ENCODE assay signal across 16 cellular contexts in the genomic region with DNA sequence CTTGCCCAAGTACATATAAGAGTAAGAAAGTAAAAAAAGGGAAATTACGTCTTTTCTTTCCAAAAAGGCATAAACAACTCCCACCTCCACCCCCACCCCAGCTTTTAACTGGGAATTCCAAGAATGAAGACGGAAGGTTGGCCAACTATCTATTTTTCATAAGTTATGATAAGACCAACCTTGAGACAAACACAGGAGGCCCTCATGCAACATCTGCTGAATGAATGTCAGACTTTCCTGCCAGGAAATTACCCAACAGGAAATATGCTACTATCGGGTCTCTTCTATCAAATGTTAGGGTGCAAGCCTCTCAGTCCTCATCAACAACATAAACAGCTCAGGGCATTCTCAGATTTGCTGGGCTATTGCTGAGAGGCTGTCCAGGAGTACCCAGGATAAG. TPM values are rescaled to one million over a fixed set of nuclear protein-coding genes. Genes with fewer than 3 reads are reported as not detected.
DNase-seq lines count a peak whose midpoint lies in the region; ATAC-seq, FAIRE-seq and TF ChIP-seq lines count a peak whose summit lies in the region.
"Had no signal": no experiment of that assay in that cellular context is flagged by ENCODE, and none has a peak within 500 bp of the region (broad histone marks: within the 10 kb centered on the region; RNA-seq: fewer than 3 reads in every experiment).

No MANE protein-coding gene starts in this region.

- ATAC-seq in stimulated activated naive CD8-positive, alpha-beta T cell treated with anti-CD3 and anti-CD28 coated beads, Interleukin-15, Interleukin-2, amounts not matched to agents 100 U/mL and 50 U/mL, for 24 hours = no peak
- ATAC-seq in HepG2 = no peak
- ATAC-seq in GM21717 (IDR thresholded peaks at IDR 0.05; ENCODE audit: unreplicated experiment) = no peak
- ATAC-seq in GM18861 (IDR thresholded peaks at IDR 0.05; ENCODE audit: unreplicated experiment) = no peak
- ATAC-seq: right cardiac atrium had no signal

- no peak overlapping the region; the same call in 1 of the 2 replicates for H3K9ac ChIP-seq in HepG2 (ENCODE audit: insufficient read depth, low read depth, low read length)

- H3K4me1 ChIP-seq in HepG2 (ENCODE audit: insufficient read depth, low read length) = peaks cover 31% of the 10 kb centered on the region

- CTCF ChIA-PET in HepG2 (lab: Yijun Ruan, JAX; ENCODE audit: low intra/inter-chr PET ratio, low total read pairs) = no interaction called here

- H2AFZ ChIP-seq in HepG2 (ENCODE audit: low read length) = no peak overlapping the region

- POLR2A ChIA-PET in HepG2 (lab: Yijun Ruan, JAX) = interaction anchor here (1.4 to 3.0 kb wide), 2 partner anchors 14 to 41 kb away, joined by 3 to 37 read pairs; no protein-coding TSS in a partner anchor

- H3K27me3 Mint-ChIP-seq in stimulated activated naive CD8-positive, alpha-beta T cell treated with anti-CD3 and anti-CD28 coated beads, Interleukin-15, Interleukin-2, amounts not matched to agents 100 ng/mL and 50 ng/mL, for 24 hours = no peaks in the 10 kb centered on the region
- H3K27me3 Mint-ChIP-seq in activated naive CD8-positive, alpha-beta T cell = no peaks in the 10 kb centered on the region

- intact Hi-C loops in HepG2 (cut with micrococcal nuclease; ENCODE audit: unreplicated experiment) = loop anchor here (10.0 kb wide), 1 partner anchor 58 kb away; the partner anchor contains the start of gene MARCKSL1

- TF ChIP-seq POLR2A in HepG2 (IDR thresholded peaks at IDR 0.05; ENCODE audit: insufficient read depth in 1 of 2, low read depth in 2 of 2, low read length in 2 of 2) = no peak

- no peak for FAIRE-seq in HepG2 (lab: Jason Lieb, UNC)
- FAIRE-seq: TTC549 had no signal

- WGBS in HepG2 (ENCODE audit: low lambda C conversion rate) = 98% methylated on average over 3 of the region's 3 CpGs

- in situ Hi-C loops in HepG2 (cut with HindIII; ENCODE audit: extremely low pct_ligation_motif_present, low pct_unique_long_range_greater_than_20kb) = no loop called here

- H3K36me3 Mint-ChIP-seq in stimulated activated naive CD8-positive, alpha-beta T cell treated with anti-CD3 and anti-CD28 coated beads, Interleukin-15, Interleukin-2, amounts not matched to agents 100 ng/mL and 50 ng/mL, for 24 hours (ENCODE audit: low read depth) = peaks cover 3% of the 10 kb centered on the region
- H3K36me3 Mint-ChIP-seq in activated naive CD8-positive, alpha-beta T cell = no peaks in the 10 kb centered on the region

- H3K36me3 ChIP-seq in HepG2 (replicated peaks in 1 of 2; ENCODE audit: control insufficient read depth in 1 of 2, insufficient read depth in 2 of 2, low read length in 2 of 2) = peaks cover 16 to 29% of the 10 kb centered on the region in 2 experiments

- H3K79me2 ChIP-seq in HepG2 (ENCODE audit: insufficient read depth, low read length) = peaks cover 44% of the 10 kb centered on the region

- no TSS peak for BruUV-seq in HepG2 (replicated peaks; lab: Mats Ljungman, UMichigan)

- no peak overlapping the region for H3K27ac ChIP-seq in HepG2 (ENCODE audit: extremely low read length, insufficient read depth, low read length)
- H3K27ac ChIP-seq: Peyer's patch had no signal

- H3K9me3 ChIP-seq in HepG2 (ENCODE audit: low read length) = no peaks in the 10 kb centered on the region
- H3K9me3 ChIP-seq: Peyer's patch, transverse colon had no signal

- TF ChIP-seq EP300 in HepG2 (IDR thresholded peaks at IDR 0.05; ENCODE audit: low read depth in 2 of 2, low read length in 2 of 2) (no peak), HepG2 (CRISPR knock-in tag; IDR thresholded peaks at IDR 0.05; ENCODE audit: borderline replicate concordance) (no peak)

- no peak overlapping the region for H3K4me3 Mint-ChIP-seq in stimulated activated naive CD8-positive, alpha-beta T cell treated with anti-CD3 and anti-CD28 coated beads, Interleukin-15, Interleukin-2, amounts not matched to agents 100 ng/mL and 50 ng/mL, for 24 hours
- peak overlapping the region; percentile 99 for H3K4me3 Mint-ChIP-seq in activated naive CD8-positive, alpha-beta T cell

- H3K27me3 ChIP-seq in HepG2 (ENCODE audit: control insufficient read depth in 1 of 2, insufficient read depth in 2 of 2, low read length in 2 of 2) = no peaks in the 10 kb centered on the region; a peak in 1 of 5 replicates
- H3K27me3 ChIP-seq: Peyer's patch, transverse colon had no signal

- no peak for DNase-seq in stimulated activated naive CD8-positive, alpha-beta T cell treated with anti-CD3 and anti-CD28 coated beads, Interleukin-15, Interleukin-2, amounts not matched to agents 100 U/mL and 50 U/mL, for 24 hours
- no peak for DNase-seq in HepG2 (ENCODE audit: low spot score)
- no peak for DNase-seq in HCEC 1CT
- no peak for DNase-seq in GM19238 (ENCODE audit: insufficient read length, low spot score)
- DNase-seq: activated effector memory CD4-positive, alpha-beta T cell treated with Interleukin-2 at 50 U/mL for 16 hours; GOT3; NCI-H2171; Peyer's patch; right cardiac atrium; transverse colon had no signal

- no peak for TF ChIP-seq CTCF in HepG2 (CRISPR knock-in tag; IDR thresholded peaks at IDR 0.05)

- H3K9me3 Mint-ChIP-seq in stimulated activated naive CD8-positive, alpha-beta T cell treated with anti-CD3 and anti-CD28 coated beads, Interleukin-15, Interleukin-2, amounts not matched to agents 100 ng/mL and 50 ng/mL, for 24 hours = no peaks in the 10 kb centered on the region
- H3K9me3 Mint-ChIP-seq in activated naive CD8-positive, alpha-beta T cell (ENCODE audit: low read depth) = no peaks in the 10 kb centered on the region

- no peak for TF ChIP-seq RAD21 in HepG2 (CRISPR knock-in tag; IDR thresholded peaks at IDR 0.05)

- H3K4me1 Mint-ChIP-seq in stimulated activated naive CD8-positive, alpha-beta T cell treated with anti-CD3 and anti-CD28 coated beads, Interleukin-15, Interleukin-2, amounts not matched to agents 100 ng/mL and 50 ng/mL, for 24 hours (ENCODE audit: low read depth) = peaks cover 27% of the 10 kb centered on the region
- H3K4me1 Mint-ChIP-seq in activated naive CD8-positive, alpha-beta T cell (ENCODE audit: low read depth) = peaks cover 32% of the 10 kb centered on the region

- H3K4me3 ChIP-seq in HepG2 (replicated peaks in 1 of 3; ENCODE audit: insufficient read depth in 1 of 3, low read depth in 2 of 3, low read length in 3 of 3) = no peak overlapping the region; a peak in 1 of 6 replicates
- H3K4me3 ChIP-seq: lung had no signal

- no peaks in the 10 kb centered on the region for H4K20me1 ChIP-seq in HepG2 (ENCODE audit: insufficient read depth, low read length)

- peak overlapping the region; percentile 75 for H3K27ac Mint-ChIP-seq in stimulated activated naive CD8-positive, alpha-beta T cell treated with anti-CD3 and anti-CD28 coated beads, Interleukin-15, Interleukin-2, amounts not matched to agents 100 ng/mL and 50 ng/mL, for 24 hours
- H3K27ac Mint-ChIP-seq in activated naive CD8-positive, alpha-beta T cell = no peak overlapping the region

- H3K4me2 ChIP-seq in HepG2 (ENCODE audit: low read depth, low read length) = peak overlapping the region; percentile 80

RNA-seq across cellular contexts. Expression of gene BSDC1, which starts 1.9 kb away (rescaled TPM):
- total RNA-seq in HepG2 (2016; rRNA removed; fragmentation: Illumina TruSeq; extraction: Trizol) = 33.2 and 40.3 TPM in 2 replicates
- 10.7 and 10.9 TPM in 2 replicates for total RNA-seq in HepG2 (2016; cell fraction: cytosol; rRNA removed; fragmentation: Illumina TruSeq; extraction: Trizol; ENCODE audit: low read depth)
- 35.8 and 41.1 TPM in 2 replicates for total RNA-seq in HepG2 (2016; cell fraction: insoluble cytoplasmic fraction; rRNA removed; fragmentation: Illumina TruSeq; extraction: Trizol)
- 15.7 and 16.3 TPM in 2 replicates for total RNA-seq in HepG2 (2016; cell fraction: membrane; rRNA removed; fragmentation: Illumina TruSeq; extraction: Trizol)
- total RNA-seq in HepG2 (2016; cell fraction: nucleus; rRNA removed; fragmentation: Illumina TruSeq; extraction: Trizol) = 35.4 and 45.5 TPM in 2 replicates
- 64.2 and 81.8 TPM in 2 replicates for polyA plus RNA-seq in HepG2 (2011; rRNA removed)
- polyA plus RNA-seq in HepG2 (2011; cell fraction: cytosol; rRNA removed) = 39.7 and 41.1 TPM in 2 replicates
- 145 and 160 TPM in 2 replicates for polyA plus RNA-seq in HepG2 (2011; cell fraction: nucleus; rRNA removed)
- 41.1 and 50.3 TPM in 2 replicates for polyA plus RNA-seq in HepG2 (2012)
- polyA plus RNA-seq in HepG2 (2016; cell fraction: cytosol; fragmentation: Illumina TruSeq; extraction: Trizol; ENCODE audit: low read depth) = 2.1 and 2.8 TPM in 2 replicates
- polyA plus RNA-seq in HepG2 (2016; cell fraction: insoluble cytoplasmic fraction; fragmentation: Illumina TruSeq; extraction: Trizol; ENCODE audit: low read depth) = 28.1 and 29.2 TPM in 2 replicates
- 5.8 and 6.2 TPM in 2 replicates for polyA plus RNA-seq in HepG2 (2016; cell fraction: membrane; fragmentation: Illumina TruSeq; extraction: Trizol; ENCODE audit: low read depth)
- 54.5 and 62.2 TPM in 2 replicates for polyA plus RNA-seq in HepG2 (2016; cell fraction: nucleus; fragmentation: Illumina TruSeq; extraction: Trizol; ENCODE audit: insufficient read depth, low read depth)
- polyA minus RNA-seq in HepG2 (2011; rRNA and poly(A)+ RNA removed; ENCODE audit: low replicate concordance) = 42.3 and 46.5 TPM in 2 replicates
- polyA minus RNA-seq in HepG2 (2011; cell fraction: cytosol; rRNA and poly(A)+ RNA removed) = 22.8 and 24.4 TPM in 2 replicates
- polyA minus RNA-seq in HepG2 (2011; cell fraction: nucleus; rRNA and poly(A)+ RNA removed) = 68.5 and 83.3 TPM in 2 replicates

RNA-seq across cellular contexts. Expression of gene TSSK3, which starts 30.0 kb away (rescaled TPM):
- 0.62 and 1.0 TPM in 2 replicates for total RNA-seq in HepG2 (2016; rRNA removed; fragmentation: Illumina TruSeq; extraction: Trizol)
- not detected in 2 replicates for total RNA-seq in HepG2 (2016; cell fraction: cytosol; rRNA removed; fragmentation: Illumina TruSeq; extraction: Trizol; ENCODE audit: low read depth)
- 2.0 TPM in 1 of 2 replicates, not detected in the other for total RNA-seq in HepG2 (2016; cell fraction: insoluble cytoplasmic fraction; rRNA removed; fragmentation: Illumina TruSeq; extraction: Trizol)
- 0.53 TPM in 1 of 2 replicates, not detected in the other for total RNA-seq in HepG2 (2016; cell fraction: membrane; rRNA removed; fragmentation: Illumina TruSeq; extraction: Trizol)
- 0.85 and 3.2 TPM in 2 replicates for total RNA-seq in HepG2 (2016; cell fraction: nucleus; rRNA removed; fragmentation: Illumina TruSeq; extraction: Trizol)
- 1.1 and 2.0 TPM in 2 replicates for polyA plus RNA-seq in HepG2 (2011; rRNA removed)
- polyA plus RNA-seq in HepG2 (2011; cell fraction: cytosol; rRNA removed) = 0.31 and 0.35 TPM in 2 replicates
- 5.2 and 6.5 TPM in 2 replicates for polyA plus RNA-seq in HepG2 (2011; cell fraction: nucleus; rRNA removed)
- polyA plus RNA-seq in HepG2 (2012) = 5.4 and 6.5 TPM in 2 replicates
- not detected in 2 replicates for polyA plus RNA-seq in HepG2 (2016; cell fraction: cytosol; fragmentation: Illumina TruSeq; extraction: Trizol; ENCODE audit: low read depth)
- 0.23 TPM in 1 of 2 replicates, not detected in the other for polyA plus RNA-seq in HepG2 (2016; cell fraction: insoluble cytoplasmic fraction; fragmentation: Illumina TruSeq; extraction: Trizol; ENCODE audit: low read depth)
- polyA plus RNA-seq in HepG2 (2016; cell fraction: membrane; fragmentation: Illumina TruSeq; extraction: Trizol; ENCODE audit: low read depth) = 0.43 TPM in 1 of 2 replicates, not detected in the other
- 3.9 TPM in 2 replicates for polyA plus RNA-seq in HepG2 (2016; cell fraction: nucleus; fragmentation: Illumina TruSeq; extraction: Trizol; ENCODE audit: insufficient read depth, low read depth)
- polyA minus RNA-seq in HepG2 (2011; rRNA and poly(A)+ RNA removed; ENCODE audit: low replicate concordance) = 1.1 and 2.7 TPM in 2 replicates
- polyA minus RNA-seq in HepG2 (2011; cell fraction: cytosol; rRNA and poly(A)+ RNA removed) = not detected in 2 replicates
- polyA minus RNA-seq in HepG2 (2011; cell fraction: nucleus; rRNA and poly(A)+ RNA removed) = 2.3 and 3.6 TPM in 2 replicates

RNA-seq across cellular contexts. Expression of gene FAM229A, which starts 30.1 kb away (rescaled TPM):
- 0.31 and 3.2 TPM in 2 replicates for total RNA-seq in HepG2 (2016; rRNA removed; fragmentation: Illumina TruSeq; extraction: Trizol)
- total RNA-seq in HepG2 (2016; cell fraction: cytosol; rRNA removed; fragmentation: Illumina TruSeq; extraction: Trizol; ENCODE audit: low read depth) = 0.71 TPM in 1 of 2 replicates, not detected in the other
- 0.46 and 3.1 TPM in 2 replicates for total RNA-seq in HepG2 (2016; cell fraction: insoluble cytoplasmic fraction; rRNA removed; fragmentation: Illumina TruSeq; extraction: Trizol)
- 0.12 and 0.65 TPM in 2 replicates for total RNA-seq in HepG2 (2016; cell fraction: membrane; rRNA removed; fragmentation: Illumina TruSeq; extraction: Trizol)
- 3.2 and 5.0 TPM in 2 replicates for total RNA-seq in HepG2 (2016; cell fraction: nucleus; rRNA removed; fragmentation: Illumina TruSeq; extraction: Trizol)
- polyA plus RNA-seq in HepG2 (2011; rRNA removed) = 17.6 and 21.8 TPM in 2 replicates
- 2.4 and 5.1 TPM in 2 replicates for polyA plus RNA-seq in HepG2 (2011; cell fraction: cytosol; rRNA removed)
- polyA plus RNA-seq in HepG2 (2011; cell fraction: nucleus; rRNA removed) = 142 and 179 TPM in 2 replicates
- 7.7 and 16.0 TPM in 2 replicates for polyA plus RNA-seq in HepG2 (2012)
- 0.22 and 0.24 TPM in 2 replicates for polyA plus RNA-seq in HepG2 (2016; cell fraction: cytosol; fragmentation: Illumina TruSeq; extraction: Trizol; ENCODE audit: low read depth)
- 0.81 and 0.98 TPM in 2 replicates for polyA plus RNA-seq in HepG2 (2016; cell fraction: insoluble cytoplasmic fraction; fragmentation: Illumina TruSeq; extraction: Trizol; ENCODE audit: low read depth)
- polyA plus RNA-seq in HepG2 (2016; cell fraction: membrane; fragmentation: Illumina TruSeq; extraction: Trizol; ENCODE audit: low read depth) = 0.13 and 0.55 TPM in 2 replicates
- polyA plus RNA-seq in HepG2 (2016; cell fraction: nucleus; fragmentation: Illumina TruSeq; extraction: Trizol; ENCODE audit: insufficient read depth, low read depth) = 26.3 and 28.4 TPM in 2 replicates
- 6.1 and 8.3 TPM in 2 replicates for polyA minus RNA-seq in HepG2 (2011; rRNA and poly(A)+ RNA removed; ENCODE audit: low replicate concordance)
- 1.3 and 1.8 TPM in 2 replicates for polyA minus RNA-seq in HepG2 (2011; cell fraction: cytosol; rRNA and poly(A)+ RNA removed)
- 16.6 and 17.9 TPM in 2 replicates for polyA minus RNA-seq in HepG2 (2011; cell fraction: nucleus; rRNA and poly(A)+ RNA removed)

RNA-seq across cellular contexts. Expression of gene MARCKSL1, which starts 56.3 kb away (rescaled TPM):
- 81.9 and 85.1 TPM in 2 replicates for total RNA-seq in HepG2 (2016; rRNA removed; fragmentation: Illumina TruSeq; extraction: Trizol)
- total RNA-seq in HepG2 (2016; cell fraction: cytosol; rRNA removed; fragmentation: Illumina TruSeq; extraction: Trizol; ENCODE audit: low read depth) = 39.3 and 48.2 TPM in 2 replicates
- total RNA-seq in HepG2 (2016; cell fraction: insoluble cytoplasmic fraction; rRNA removed; fragmentation: Illumina TruSeq; extraction: Trizol) = 79.9 and 80.4 TPM in 2 replicates
- 99.4 and 121 TPM in 2 replicates for total RNA-seq in HepG2 (2016; cell fraction: membrane; rRNA removed; fragmentation: Illumina TruSeq; extraction: Trizol)
- 41.2 and 48.0 TPM in 2 replicates for total RNA-seq in HepG2 (2016; cell fraction: nucleus; rRNA removed; fragmentation: Illumina TruSeq; extraction: Trizol)
- polyA plus RNA-seq in HepG2 (2011; rRNA removed) = 134 and 155 TPM in 2 replicates
- 175 and 198 TPM in 2 replicates for polyA plus RNA-seq in HepG2 (2011; cell fraction: cytosol; rRNA removed)
- polyA plus RNA-seq in HepG2 (2011; cell fraction: nucleus; rRNA removed) = 42.9 and 54.2 TPM in 2 replicates
- 93.4 and 110 TPM in 2 replicates for polyA plus RNA-seq in HepG2 (2012)
- 130 and 155 TPM in 2 replicates for polyA plus RNA-seq in HepG2 (2016; cell fraction: cytosol; fragmentation: Illumina TruSeq; extraction: Trizol; ENCODE audit: low read depth)
- 249 and 301 TPM in 2 replicates for polyA plus RNA-seq in HepG2 (2016; cell fraction: insoluble cytoplasmic fraction; fragmentation: Illumina TruSeq; extraction: Trizol; ENCODE audit: low read depth)
- polyA plus RNA-seq in HepG2 (2016; cell fraction: membrane; fragmentation: Illumina TruSeq; extraction: Trizol; ENCODE audit: low read depth) = 253 and 267 TPM in 2 replicates
- 142 and 146 TPM in 2 replicates for polyA plus RNA-seq in HepG2 (2016; cell fraction: nucleus; fragmentation: Illumina TruSeq; extraction: Trizol; ENCODE audit: insufficient read depth, low read depth)
- polyA minus RNA-seq in HepG2 (2011; rRNA and poly(A)+ RNA removed; ENCODE audit: low replicate concordance) = 31.7 and 183 TPM in 2 replicates
- 56.3 and 59.3 TPM in 2 replicates for polyA minus RNA-seq in HepG2 (2011; cell fraction: cytosol; rRNA and poly(A)+ RNA removed)
- polyA minus RNA-seq in HepG2 (2011; cell fraction: nucleus; rRNA and poly(A)+ RNA removed) = 34.6 and 44.4 TPM in 2 replicates
